21 cellular contexts compared by ENCODE assay signal in genomic region chr12:1424674-1425395, GRCh38.
A peak's percentile ranks its signal among the peaks of the same experiment; 100 is the strongest.
DNase-seq lines count a peak whose midpoint lies in the region; ATAC-seq, FAIRE-seq and TF ChIP-seq lines count a peak whose summit lies in the region.
"Had no signal": no experiment of that assay in that cellular context is flagged by ENCODE, and none has a peak within 500 bp of the region (broad histone marks: within the 10 kb centered on the region; RNA-seq: fewer than 3 reads in every experiment).

No MANE protein-coding gene starts in this region.

- peaks cover 0 to 10% of the 10 kb centered on the region in 2 donors for H3K4me1 ChIP-seq in right atrium auricular region

- FAIRE-seq in HTR-8/SVneo (lab: Jason Lieb, UNC), result peak; percentile 36
- FAIRE-seq: D721Med had no signal

- no peak overlapping the region for H3K4me3 Mint-ChIP-seq in activated T-helper 1 cell treated with anti-CD3 and anti-CD28 coated beads, Interleukin-12 subunit alpha, Interleukin-12 subunit beta, Interleukin-2, Interleukin-4 antibody, amounts not matched to agents 30 ng/mL and 10 ng/mL and 1 ng/mL, durations not matched to agents 14 hours and 24 hours and 36 hours
- H3K4me3 Mint-ChIP-seq in naive B cell, result no peak overlapping the region
- no peak overlapping the region for H3K4me3 Mint-ChIP-seq in activated CD4-positive, alpha-beta T cell treated with anti-CD3 and anti-CD28 coated beads, Interleukin-2, amount 10 ng/mL, durations not matched to agents 7 days and 5 days
- H3K4me3 Mint-ChIP-seq: CD4-positive, alpha-beta T cell had no signal

- H3K27me3 Mint-ChIP-seq in activated T-helper 1 cell treated with anti-CD3 and anti-CD28 coated beads, Interleukin-12 subunit alpha, Interleukin-12 subunit beta, Interleukin-2, Interleukin-4 antibody, amounts not matched to agents 30 ng/mL and 10 ng/mL and 1 ng/mL, durations not matched to agents 14 hours and 24 hours and 36 hours (ENCODE audit: insufficient read depth), result no peaks in the 10 kb centered on the region
- no peaks in the 10 kb centered on the region for H3K27me3 Mint-ChIP-seq in naive B cell
- no peaks in the 10 kb centered on the region for H3K27me3 Mint-ChIP-seq in activated CD4-positive, alpha-beta T cell treated with anti-CD3 and anti-CD28 coated beads, Interleukin-2, amount 10 ng/mL, durations not matched to agents 7 days and 5 days
- H3K27me3 Mint-ChIP-seq: CD4-positive, alpha-beta T cell; IgD-negative memory B cell had no signal

- CTCF ChIA-PET in activated CD4-positive, alpha-beta T cell treated with anti-CD3 and anti-CD28 coated beads, Interleukin-2, amount 10 ng/mL, durations not matched to agents 7 days and 5 days (lab: Charles Lee), result no interaction called here

- no peak for TF ChIP-seq CTCF in right atrium auricular region (IDR thresholded peaks at IDR 0.05)
- no peak for TF ChIP-seq CTCF in GM10266 (IDR thresholded peaks at IDR 0.05; ENCODE audit: control insufficient read depth, insufficient read depth, low read depth, missing control alignments)

- H3K9me3 Mint-ChIP-seq in activated T-helper 1 cell treated with anti-CD3 and anti-CD28 coated beads, Interleukin-12 subunit alpha, Interleukin-12 subunit beta, Interleukin-2, Interleukin-4 antibody, amounts not matched to agents 30 ng/mL and 10 ng/mL and 1 ng/mL, durations not matched to agents 14 hours and 24 hours and 36 hours, result peaks cover 27% of the 10 kb centered on the region
- peaks cover 0 to 31% (median 15%) of the 10 kb centered on the region in 7 donors for H3K9me3 Mint-ChIP-seq in naive B cell
- peaks cover 17% of the 10 kb centered on the region for H3K9me3 Mint-ChIP-seq in activated CD4-positive, alpha-beta T cell treated with anti-CD3 and anti-CD28 coated beads, Interleukin-2, amount 10 ng/mL, durations not matched to agents 7 days and 5 days

- no peaks in the 10 kb centered on the region for H3K36me3 ChIP-seq in right atrium auricular region

- H3K9me3 ChIP-seq in right atrium auricular region, result peaks cover 0 to 9% of the 10 kb centered on the region in 2 donors

- H3K27me3 ChIP-seq in right atrium auricular region, result no peaks in the 10 kb centered on the region

- intact Hi-C loops in Right ventricle myocardium superior (cut with DNase I), result no loop called here
- intact Hi-C loops in activated T-helper 1 cell treated with anti-CD3 and anti-CD28 coated beads, Interleukin-12 subunit alpha, Interleukin-12 subunit beta, Interleukin-2, Interleukin-4 antibody, amounts not matched to agents 30 ng/mL and 10 ng/mL and 1 ng/mL, durations not matched to agents 14 hours and 24 hours and 36 hours (cut with micrococcal nuclease), result no loop called here

- peaks cover 38% of the 10 kb centered on the region for H3K4me1 Mint-ChIP-seq in activated T-helper 1 cell treated with anti-CD3 and anti-CD28 coated beads, Interleukin-12 subunit alpha, Interleukin-12 subunit beta, Interleukin-2, Interleukin-4 antibody, amounts not matched to agents 30 ng/mL and 10 ng/mL and 1 ng/mL, durations not matched to agents 14 hours and 24 hours and 36 hours (ENCODE audit: low read depth)
- peaks cover 7 to 21% (median 14%) of the 10 kb centered on the region in 3 donors for H3K4me1 Mint-ChIP-seq in naive B cell
- peaks cover 11% of the 10 kb centered on the region for H3K4me1 Mint-ChIP-seq in activated CD4-positive, alpha-beta T cell treated with anti-CD3 and anti-CD28 coated beads, Interleukin-2, amount 10 ng/mL, durations not matched to agents 7 days and 5 days

- DNase-seq in Right ventricle myocardium superior (no peak), right atrium auricular region (ENCODE audit: low spot score) (no peak), HTR-8/SVneo (ENCODE audit: insufficient read length, low spot score) (no peak), naive B cell (no peak), GM10266 (ENCODE audit: extremely low spot score) (no peak)
- DNase-seq in activated T-helper 1 cell treated with anti-CD3 and anti-CD28 coated beads, Interleukin-12 subunit alpha, Interleukin-12 subunit beta, Interleukin-2, Interleukin-4 antibody, amounts not matched to agents 30 ng/mL and 10 ng/mL and 1 ng/mL, durations not matched to agents 14 hours and 24 hours and 36 hours (ENCODE audit: low spot score), result no peak
- no peak for DNase-seq in activated CD4-positive, alpha-beta T cell treated with anti-CD3 and anti-CD28 coated beads, Interleukin-2, amount 10 ng/mL, durations not matched to agents 7 days and 5 days
- no peak for DNase-seq in activated CD8-positive, alpha-beta memory T cell treated with anti-CD3 and anti-CD28 coated beads, Interleukin-2, amount 50 U/mL, for 48 hours
- DNase-seq: AML-193; CD4-positive, alpha-beta T cell; GF-D8; H7; NCI-H1048; NCI-H146; NCI-H345; NCI-H69; SHP77 had no signal

- ATAC-seq in Right ventricle myocardium superior (ENCODE audit: poor library complexity), result peak; percentile 41
- no peak for ATAC-seq in naive B cell (ENCODE audit: low read depth in 2 of 2)
- ATAC-seq: Panc1, SK-N-SH treated with all-trans-retinoic acid at 6 μM for 48 hours had no signal

- H3K27ac ChIP-seq in right atrium auricular region, result no peak overlapping the region

- no peak overlapping the region for H3K4me3 ChIP-seq in right atrium auricular region

- H3K27ac Mint-ChIP-seq in activated T-helper 1 cell treated with anti-CD3 and anti-CD28 coated beads, Interleukin-12 subunit alpha, Interleukin-12 subunit beta, Interleukin-2, Interleukin-4 antibody, amounts not matched to agents 30 ng/mL and 10 ng/mL and 1 ng/mL, durations not matched to agents 14 hours and 24 hours and 36 hours, result peak overlapping the region; percentile 55
- peak overlapping the region in 4 of 6 donors; percentile 3 to 48 (median 13) for H3K27ac Mint-ChIP-seq in naive B cell
- no peak overlapping the region for H3K27ac Mint-ChIP-seq in activated CD4-positive, alpha-beta T cell treated with anti-CD3 and anti-CD28 coated beads, Interleukin-2, amount 10 ng/mL, durations not matched to agents 7 days and 5 days
- H3K27ac Mint-ChIP-seq: CD4-positive, alpha-beta T cell had no signal

- POLR2A ChIA-PET in activated CD4-positive, alpha-beta T cell treated with anti-CD3 and anti-CD28 coated beads, Interleukin-2, amount 10 ng/mL, durations not matched to agents 7 days and 5 days (lab: Charles Lee), result no interaction called here

- H3K36me3 Mint-ChIP-seq in activated T-helper 1 cell treated with anti-CD3 and anti-CD28 coated beads, Interleukin-12 subunit alpha, Interleukin-12 subunit beta, Interleukin-2, Interleukin-4 antibody, amounts not matched to agents 30 ng/mL and 10 ng/mL and 1 ng/mL, durations not matched to agents 14 hours and 24 hours and 36 hours (ENCODE audit: low read depth), result peaks cover 17% of the 10 kb centered on the region
- H3K36me3 Mint-ChIP-seq in naive B cell, result peaks cover 20 to 23% of the 10 kb centered on the region in 2 donors
- peaks cover 21% of the 10 kb centered on the region for H3K36me3 Mint-ChIP-seq in activated CD4-positive, alpha-beta T cell treated with anti-CD3 and anti-CD28 coated beads, Interleukin-2, amount 10 ng/mL, durations not matched to agents 7 days and 5 days (ENCODE audit: low read depth)
